21 cellular contexts compared by ENCODE assay signal in the genomic region with DNA sequence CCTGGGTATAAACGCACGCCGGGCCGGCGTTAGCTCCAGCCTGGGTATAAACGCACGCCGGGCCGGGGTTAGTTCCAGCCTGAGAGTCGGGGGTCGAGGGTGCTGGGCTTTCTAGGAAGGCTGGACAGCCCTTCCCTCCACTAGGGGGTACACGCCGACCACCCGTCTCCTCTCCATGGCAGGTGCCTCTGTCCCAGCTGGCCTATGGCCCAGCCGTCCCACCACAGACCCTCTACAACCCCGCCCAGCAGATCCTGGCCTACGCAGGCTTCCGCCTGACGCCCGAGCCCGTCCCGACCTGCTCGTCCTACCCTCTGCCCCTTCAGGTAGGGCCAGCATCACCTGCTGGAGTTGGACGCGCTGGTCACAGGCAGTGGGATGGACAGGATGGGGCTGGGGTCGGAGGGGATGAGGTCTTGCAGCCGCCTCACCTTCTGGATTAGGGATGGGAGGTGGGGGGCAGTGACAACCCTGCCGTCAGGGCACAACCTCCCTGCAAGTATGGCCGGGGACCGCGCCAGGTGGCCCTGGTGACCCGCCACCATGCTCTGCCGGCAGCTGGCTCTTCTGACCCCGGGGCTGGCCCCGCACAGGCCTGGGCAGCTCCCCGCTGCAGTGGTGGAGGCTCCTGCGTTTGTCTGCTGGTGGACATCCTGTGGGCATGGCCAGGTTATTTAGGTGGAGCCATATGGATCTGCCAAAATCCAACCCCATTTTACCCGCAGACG. TPM values are rescaled to one million over a fixed set of nuclear protein-coding genes. Genes with fewer than 3 reads are reported as not detected.
"Had no signal": no experiment of that assay in that cellular context is flagged by ENCODE, and none has a peak within 500 bp of the region (broad histone marks: within the 10 kb centered on the region; RNA-seq: fewer than 3 reads in every experiment).

No MANE protein-coding gene starts in this region.

- H3K9me3 ChIP-seq: pancreas had no signal

- H3K4me1 Mint-ChIP-seq: activated naive CD4-positive, alpha-beta T cell treated with anti-CD3 and anti-CD28 coated beads, Interleukin-2, amount 50 U/mL, for 24 hours had no signal

- DNase-seq: activated gamma-delta T cell treated with Interleukin-2 at 50 U/mL for 16 hours; activated T-cell treated with anti-CD3 and anti-CD28 coated beads, Interleukin-2, amount 50 U/mL, for 1 hour; anterior cingulate cortex; dermis blood vessel endothelial cell; effector CD8-positive, alpha-beta T cell; glutamatergic neuron; hypothalamus; naive thymus-derived CD4-positive, alpha-beta T cell; stimulated activated CD4-positive, alpha-beta T cell treated with anti-CD3 and anti-CD28 coated beads, Interleukin-4, amount 100 ng/mL, for 1 hour; stimulated activated naive CD4-positive, alpha-beta T cell; T-cell had no signal

- H3K9me3 Mint-ChIP-seq: activated naive CD4-positive, alpha-beta T cell treated with anti-CD3 and anti-CD28 coated beads, Interleukin-2, amount 50 U/mL, for 24 hours had no signal

- ATAC-seq: esophagus mucosa; left colon; naive thymus-derived CD4-positive, alpha-beta T cell; pancreas; T-cell had no signal

- H3K27ac ChIP-seq: pancreas, thoracic aorta, upper lobe of left lung, VCaP had no signal

- H3K4me3 Mint-ChIP-seq: activated naive CD4-positive, alpha-beta T cell treated with anti-CD3 and anti-CD28 coated beads, Interleukin-2, amount 50 U/mL, for 24 hours; brain; naive thymus-derived CD4-positive, alpha-beta T cell; T-cell; T-helper 2 cell treated with Interferon-gamma antibody and Interleukin-4, amounts not matched to agents 5 μg/mL and 100 μg/mL, for 36 hours had no signal

- H3K27me3 Mint-ChIP-seq: activated naive CD4-positive, alpha-beta T cell treated with anti-CD3 and anti-CD28 coated beads, Interleukin-2, amount 50 U/mL, for 24 hours; naive thymus-derived CD4-positive, alpha-beta T cell had no signal

- H3K36me3 Mint-ChIP-seq: activated naive CD4-positive, alpha-beta T cell treated with anti-CD3 and anti-CD28 coated beads, Interleukin-2, amount 50 U/mL, for 24 hours; T-cell had no signal

- H3K4me1 ChIP-seq: pancreas had no signal

- H3K27ac Mint-ChIP-seq: activated naive CD4-positive, alpha-beta T cell treated with anti-CD3 and anti-CD28 coated beads, Interleukin-2, amount 50 U/mL, for 24 hours; naive thymus-derived CD4-positive, alpha-beta T cell; T-cell; T-helper 2 cell treated with Interferon-gamma antibody and Interleukin-4, amounts not matched to agents 5 μg/mL and 100 μg/mL, for 36 hours had no signal

- H3K36me3 ChIP-seq: pancreas, thoracic aorta, upper lobe of left lung had no signal

- H3K4me3 ChIP-seq: pancreas, thoracic aorta, upper lobe of left lung had no signal

- H3K27me3 ChIP-seq: pancreas, upper lobe of left lung had no signal

RNA-seq across cellular contexts. Expression of a gene that starts 45.8 kb away (rescaled TPM):
- total RNA-seq: frontal cortex had no signal
